Comparison of ENCODE assay signal across 1 cellular context in the genomic region with DNA sequence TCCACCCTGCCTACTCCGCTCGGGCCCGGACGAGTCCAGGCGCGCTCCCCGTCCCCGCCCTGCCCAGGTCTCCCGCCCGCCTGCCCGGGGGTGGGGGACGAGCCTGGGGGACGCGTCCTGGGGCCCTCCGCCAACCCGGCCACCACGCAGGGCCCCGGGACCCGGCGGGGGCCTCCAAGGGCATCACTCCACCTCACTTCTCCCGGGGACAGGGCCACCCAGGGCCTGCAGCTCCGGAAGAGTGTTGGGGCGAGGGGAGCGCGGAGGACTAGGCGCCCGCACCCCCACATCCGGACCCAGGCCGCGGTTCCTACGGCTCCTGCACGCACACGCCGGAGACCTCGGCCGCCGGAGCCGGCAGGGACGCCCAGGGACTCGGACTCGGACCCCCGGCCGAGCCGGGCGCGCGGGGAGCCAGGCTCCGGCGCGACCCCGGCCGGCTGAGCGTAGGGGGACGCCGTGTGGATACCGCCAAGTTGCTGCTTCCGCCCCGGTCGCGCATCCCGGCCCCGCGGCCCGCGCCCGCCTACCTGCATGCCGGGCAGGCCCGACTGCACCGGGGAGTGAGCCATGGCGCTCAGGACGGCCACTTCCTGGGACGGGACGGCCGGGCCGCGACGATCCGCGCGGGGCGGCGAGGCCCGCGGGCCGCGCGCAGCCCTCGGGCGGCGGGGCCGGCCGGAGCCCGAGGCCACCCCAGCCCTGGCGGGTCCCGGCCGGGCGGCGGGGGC.
TF ChIP-seq lines count a peak whose summit lies in the region.

No MANE protein-coding gene starts in this region.

TF ChIP-seq in HepG2, 621 proteins besides CTCF, POLR2A, EP300 and RAD21 (continued from another document and continues in another):
- no peak for TF ChIP-seq RELA (CRISPR knock-in tag; IDR thresholded peaks at IDR 0.05)
- TF ChIP-seq, protein P1, sequence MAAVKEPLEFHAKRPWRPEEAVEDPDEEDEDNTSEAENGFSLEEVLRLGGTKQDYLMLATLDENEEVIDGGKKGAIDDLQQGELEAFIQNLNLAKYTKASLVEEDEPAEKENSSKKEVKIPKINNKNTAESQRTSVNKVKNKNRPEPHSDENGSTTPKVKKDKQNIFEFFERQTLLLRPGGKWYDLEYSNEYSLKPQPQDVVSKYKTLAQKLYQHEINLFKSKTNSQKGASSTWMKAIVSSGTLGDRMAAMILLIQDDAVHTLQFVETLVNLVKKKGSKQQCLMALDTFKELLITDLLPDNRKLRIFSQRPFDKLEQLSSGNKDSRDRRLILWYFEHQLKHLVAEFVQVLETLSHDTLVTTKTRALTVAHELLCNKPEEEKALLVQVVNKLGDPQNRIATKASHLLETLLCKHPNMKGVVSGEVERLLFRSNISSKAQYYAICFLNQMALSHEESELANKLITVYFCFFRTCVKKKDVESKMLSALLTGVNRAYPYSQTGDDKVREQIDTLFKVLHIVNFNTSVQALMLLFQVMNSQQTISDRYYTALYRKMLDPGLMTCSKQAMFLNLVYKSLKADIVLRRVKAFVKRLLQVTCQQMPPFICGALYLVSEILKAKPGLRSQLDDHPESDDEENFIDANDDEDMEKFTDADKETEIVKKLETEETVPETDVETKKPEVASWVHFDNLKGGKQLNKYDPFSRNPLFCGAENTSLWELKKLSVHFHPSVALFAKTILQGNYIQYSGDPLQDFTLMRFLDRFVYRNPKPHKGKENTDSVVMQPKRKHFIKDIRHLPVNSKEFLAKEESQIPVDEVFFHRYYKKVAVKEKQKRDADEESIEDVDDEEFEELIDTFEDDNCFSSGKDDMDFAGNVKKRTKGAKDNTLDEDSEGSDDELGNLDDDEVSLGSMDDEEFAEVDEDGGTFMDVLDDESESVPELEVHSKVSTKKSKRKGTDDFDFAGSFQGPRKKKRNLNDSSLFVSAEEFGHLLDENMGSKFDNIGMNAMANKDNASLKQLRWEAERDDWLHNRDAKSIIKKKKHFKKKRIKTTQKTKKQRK (IDR thresholded peaks at IDR 0.05; ENCODE audit: low read length): no peak
- peak; percentile 70 for TF ChIP-seq ZFX (CRISPR knock-in tag; IDR thresholded peaks at IDR 0.05; ENCODE audit: low read depth)
- no peak for TF ChIP-seq ZNF121 (CRISPR knock-in tag; IDR thresholded peaks at IDR 0.05)
- TF ChIP-seq, protein P2, sequence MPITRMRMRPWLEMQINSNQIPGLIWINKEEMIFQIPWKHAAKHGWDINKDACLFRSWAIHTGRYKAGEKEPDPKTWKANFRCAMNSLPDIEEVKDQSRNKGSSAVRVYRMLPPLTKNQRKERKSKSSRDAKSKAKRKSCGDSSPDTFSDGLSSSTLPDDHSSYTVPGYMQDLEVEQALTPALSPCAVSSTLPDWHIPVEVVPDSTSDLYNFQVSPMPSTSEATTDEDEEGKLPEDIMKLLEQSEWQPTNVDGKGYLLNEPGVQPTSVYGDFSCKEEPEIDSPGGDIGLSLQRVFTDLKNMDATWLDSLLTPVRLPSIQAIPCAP (CRISPR knock-in tag; IDR thresholded peaks at IDR 0.05; ENCODE audit: low read depth): no peak
- no peak for TF ChIP-seq BCL6 (CRISPR knock-in tag; IDR thresholded peaks at IDR 0.05)
- peak; percentile 42 for TF ChIP-seq PHF8 (CRISPR knock-in tag; IDR thresholded peaks at IDR 0.05)
- no peak for TF ChIP-seq PHF21A (CRISPR knock-in tag; IDR thresholded peaks at IDR 0.05)
- TF ChIP-seq ZNF839 (CRISPR knock-in tag; IDR thresholded peaks at IDR 0.05; ENCODE audit: borderline replicate concordance): no peak
- TF ChIP-seq KMT2A (CRISPR knock-in tag; IDR thresholded peaks at IDR 0.05): peak; percentile 54; the same call in 1 of the 2 replicates
- 0 out of 2 replicates have a peak, but pooled peaks have one; percentile 19 for TF ChIP-seq HOXA5 (CRISPR knock-in tag; IDR thresholded peaks at IDR 0.05)
- no peak for TF ChIP-seq PCBP2 (optimal IDR thresholded peaks at IDR 0.05; ENCODE audit: low read depth, low read length, poor library complexity, severe bottlenecking)
- no peak for TF ChIP-seq ZNF616 (CRISPR knock-in tag; IDR thresholded peaks at IDR 0.05; ENCODE audit: low read depth)
- TF ChIP-seq XRCC5 (optimal IDR thresholded peaks at IDR 0.05; ENCODE audit: low read length): no peak
- TF ChIP-seq, protein P3, sequence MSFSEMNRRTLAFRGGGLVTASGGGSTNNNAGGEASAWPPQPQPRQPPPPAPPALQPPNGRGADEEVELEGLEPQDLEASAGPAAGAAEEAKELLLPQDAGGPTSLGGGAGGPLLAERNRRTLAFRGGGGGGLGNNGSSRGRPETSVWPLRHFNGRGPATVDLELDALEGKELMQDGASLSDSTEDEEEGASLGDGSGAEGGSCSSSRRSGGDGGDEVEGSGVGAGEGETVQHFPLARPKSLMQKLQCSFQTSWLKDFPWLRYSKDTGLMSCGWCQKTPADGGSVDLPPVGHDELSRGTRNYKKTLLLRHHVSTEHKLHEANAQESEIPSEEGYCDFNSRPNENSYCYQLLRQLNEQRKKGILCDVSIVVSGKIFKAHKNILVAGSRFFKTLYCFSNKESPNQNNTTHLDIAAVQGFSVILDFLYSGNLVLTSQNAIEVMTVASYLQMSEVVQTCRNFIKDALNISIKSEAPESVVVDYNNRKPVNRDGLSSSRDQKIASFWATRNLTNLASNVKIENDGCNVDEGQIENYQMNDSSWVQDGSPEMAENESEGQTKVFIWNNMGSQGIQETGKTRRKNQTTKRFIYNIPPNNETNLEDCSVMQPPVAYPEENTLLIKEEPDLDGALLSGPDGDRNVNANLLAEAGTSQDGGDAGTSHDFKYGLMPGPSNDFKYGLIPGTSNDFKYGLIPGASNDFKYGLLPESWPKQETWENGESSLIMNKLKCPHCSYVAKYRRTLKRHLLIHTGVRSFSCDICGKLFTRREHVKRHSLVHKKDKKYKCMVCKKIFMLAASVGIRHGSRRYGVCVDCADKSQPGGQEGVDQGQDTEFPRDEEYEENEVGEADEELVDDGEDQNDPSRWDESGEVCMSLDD (CRISPR knock-in tag; IDR thresholded peaks at IDR 0.05; ENCODE audit: borderline replicate concordance): 0 out of 2 replicates have a peak, but pooled peaks have one; percentile 34
- no peak for TF ChIP-seq ZFP36L1 (CRISPR knock-in tag; IDR thresholded peaks at IDR 0.05)
- no peak for TF ChIP-seq HNF4A (CRISPR knock-in tag; IDR thresholded peaks at IDR 0.05)
- no peak; a peak in 1 of 4 replicates for TF ChIP-seq KLF16 (CRISPR knock-in tag; IDR thresholded peaks at IDR 0.05)
- TF ChIP-seq SETDB1 (CRISPR knock-in tag; IDR thresholded peaks at IDR 0.05; ENCODE audit: borderline replicate concordance): no peak
- no peak for TF ChIP-seq HDAC2 (CRISPR knock-in tag; IDR thresholded peaks at IDR 0.05)
- no peak for TF ChIP-seq LCORL (IDR thresholded peaks at IDR 0.05)
- TF ChIP-seq LCORL (CRISPR knock-in tag; IDR thresholded peaks at IDR 0.05): no peak
- TF ChIP-seq, protein P4, sequence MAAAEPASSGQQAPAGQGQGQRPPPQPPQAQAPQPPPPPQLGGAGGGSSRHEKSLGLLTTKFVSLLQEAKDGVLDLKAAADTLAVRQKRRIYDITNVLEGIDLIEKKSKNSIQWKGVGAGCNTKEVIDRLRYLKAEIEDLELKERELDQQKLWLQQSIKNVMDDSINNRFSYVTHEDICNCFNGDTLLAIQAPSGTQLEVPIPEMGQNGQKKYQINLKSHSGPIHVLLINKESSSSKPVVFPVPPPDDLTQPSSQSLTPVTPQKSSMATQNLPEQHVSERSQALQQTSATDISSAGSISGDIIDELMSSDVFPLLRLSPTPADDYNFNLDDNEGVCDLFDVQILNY (CRISPR knock-in tag; conservative IDR thresholded peaks at IDR 0.05): no peak
- no peak for TF ChIP-seq TP53 (CRISPR knock-in tag; conservative IDR thresholded peaks at IDR 0.05)
- TF ChIP-seq, protein P5, sequence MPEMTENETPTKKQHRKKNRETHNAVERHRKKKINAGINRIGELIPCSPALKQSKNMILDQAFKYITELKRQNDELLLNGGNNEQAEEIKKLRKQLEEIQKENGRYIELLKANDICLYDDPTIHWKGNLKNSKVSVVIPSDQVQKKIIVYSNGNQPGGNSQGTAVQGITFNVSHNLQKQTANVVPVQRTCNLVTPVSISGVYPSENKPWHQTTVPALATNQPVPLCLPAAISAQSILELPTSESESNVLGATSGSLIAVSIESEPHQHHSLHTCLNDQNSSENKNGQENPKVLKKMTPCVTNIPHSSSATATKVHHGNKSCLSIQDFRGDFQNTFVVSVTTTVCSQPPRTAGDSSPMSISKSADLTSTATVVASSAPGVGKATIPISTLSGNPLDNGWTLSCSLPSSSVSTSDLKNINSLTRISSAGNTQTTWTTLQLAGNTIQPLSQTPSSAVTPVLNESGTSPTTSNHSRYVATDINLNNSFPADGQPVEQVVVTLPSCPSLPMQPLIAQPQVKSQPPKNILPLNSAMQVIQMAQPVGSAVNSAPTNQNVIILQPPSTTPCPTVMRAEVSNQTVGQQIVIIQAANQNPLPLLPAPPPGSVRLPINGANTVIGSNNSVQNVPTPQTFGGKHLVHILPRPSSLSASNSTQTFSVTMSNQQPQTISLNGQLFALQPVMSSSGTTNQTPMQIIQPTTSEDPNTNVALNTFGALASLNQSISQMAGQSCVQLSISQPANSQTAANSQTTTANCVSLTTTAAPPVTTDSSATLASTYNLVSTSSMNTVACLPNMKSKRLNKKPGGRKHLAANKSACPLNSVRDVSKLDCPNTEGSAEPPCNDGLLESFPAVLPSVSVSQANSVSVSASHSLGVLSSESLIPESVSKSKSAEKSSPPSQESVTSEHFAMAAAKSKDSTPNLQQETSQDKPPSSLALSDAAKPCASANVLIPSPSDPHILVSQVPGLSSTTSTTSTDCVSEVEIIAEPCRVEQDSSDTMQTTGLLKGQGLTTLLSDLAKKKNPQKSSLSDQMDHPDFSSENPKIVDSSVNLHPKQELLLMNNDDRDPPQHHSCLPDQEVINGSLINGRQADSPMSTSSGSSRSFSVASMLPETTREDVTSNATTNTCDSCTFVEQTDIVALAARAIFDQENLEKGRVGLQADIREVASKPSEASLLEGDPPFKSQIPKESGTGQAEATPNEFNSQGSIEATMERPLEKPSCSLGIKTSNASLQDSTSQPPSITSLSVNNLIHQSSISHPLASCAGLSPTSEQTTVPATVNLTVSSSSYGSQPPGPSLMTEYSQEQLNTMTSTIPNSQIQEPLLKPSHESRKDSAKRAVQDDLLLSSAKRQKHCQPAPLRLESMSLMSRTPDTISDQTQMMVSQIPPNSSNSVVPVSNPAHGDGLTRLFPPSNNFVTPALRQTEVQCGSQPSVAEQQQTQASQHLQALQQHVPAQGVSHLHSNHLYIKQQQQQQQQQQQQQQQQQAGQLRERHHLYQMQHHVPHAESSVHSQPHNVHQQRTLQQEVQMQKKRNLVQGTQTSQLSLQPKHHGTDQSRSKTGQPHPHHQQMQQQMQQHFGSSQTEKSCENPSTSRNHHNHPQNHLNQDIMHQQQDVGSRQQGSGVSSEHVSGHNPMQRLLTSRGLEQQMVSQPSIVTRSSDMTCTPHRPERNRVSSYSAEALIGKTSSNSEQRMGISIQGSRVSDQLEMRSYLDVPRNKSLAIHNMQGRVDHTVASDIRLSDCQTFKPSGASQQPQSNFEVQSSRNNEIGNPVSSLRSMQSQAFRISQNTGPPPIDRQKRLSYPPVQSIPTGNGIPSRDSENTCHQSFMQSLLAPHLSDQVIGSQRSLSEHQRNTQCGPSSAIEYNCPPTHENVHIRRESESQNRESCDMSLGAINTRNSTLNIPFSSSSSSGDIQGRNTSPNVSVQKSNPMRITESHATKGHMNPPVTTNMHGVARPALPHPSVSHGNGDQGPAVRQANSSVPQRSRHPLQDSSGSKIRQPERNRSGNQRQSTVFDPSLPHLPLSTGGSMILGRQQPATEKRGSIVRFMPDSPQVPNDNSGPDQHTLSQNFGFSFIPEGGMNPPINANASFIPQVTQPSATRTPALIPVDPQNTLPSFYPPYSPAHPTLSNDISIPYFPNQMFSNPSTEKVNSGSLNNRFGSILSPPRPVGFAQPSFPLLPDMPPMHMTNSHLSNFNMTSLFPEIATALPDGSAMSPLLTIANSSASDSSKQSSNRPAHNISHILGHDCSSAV (CRISPR knock-in tag; IDR thresholded peaks at IDR 0.05; ENCODE audit: borderline replicate concordance): no peak
- TF ChIP-seq ZNF709 (CRISPR knock-in tag; IDR thresholded peaks at IDR 0.05): peak; percentile 56; the same call in 1 of the 2 replicates
- TF ChIP-seq, protein P6, sequence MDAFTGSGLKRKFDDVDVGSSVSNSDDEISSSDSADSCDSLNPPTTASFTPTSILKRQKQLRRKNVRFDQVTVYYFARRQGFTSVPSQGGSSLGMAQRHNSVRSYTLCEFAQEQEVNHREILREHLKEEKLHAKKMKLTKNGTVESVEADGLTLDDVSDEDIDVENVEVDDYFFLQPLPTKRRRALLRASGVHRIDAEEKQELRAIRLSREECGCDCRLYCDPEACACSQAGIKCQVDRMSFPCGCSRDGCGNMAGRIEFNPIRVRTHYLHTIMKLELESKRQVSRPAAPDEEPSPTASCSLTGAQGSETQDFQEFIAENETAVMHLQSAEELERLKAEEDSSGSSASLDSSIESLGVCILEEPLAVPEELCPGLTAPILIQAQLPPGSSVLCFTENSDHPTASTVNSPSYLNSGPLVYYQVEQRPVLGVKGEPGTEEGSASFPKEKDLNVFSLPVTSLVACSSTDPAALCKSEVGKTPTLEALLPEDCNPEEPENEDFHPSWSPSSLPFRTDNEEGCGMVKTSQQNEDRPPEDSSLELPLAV (CRISPR knock-in tag; conservative IDR thresholded peaks at IDR 0.05; ENCODE audit: low read depth): no peak
- TF ChIP-seq, protein P7, sequence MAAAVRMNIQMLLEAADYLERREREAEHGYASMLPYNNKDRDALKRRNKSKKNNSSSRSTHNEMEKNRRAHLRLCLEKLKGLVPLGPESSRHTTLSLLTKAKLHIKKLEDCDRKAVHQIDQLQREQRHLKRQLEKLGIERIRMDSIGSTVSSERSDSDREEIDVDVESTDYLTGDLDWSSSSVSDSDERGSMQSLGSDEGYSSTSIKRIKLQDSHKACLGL (CRISPR knock-in tag; IDR thresholded peaks at IDR 0.05): 0 out of 2 replicates have a peak, but pooled peaks have one; percentile 34
- no peak for TF ChIP-seq MIER3 (CRISPR knock-in tag; IDR thresholded peaks at IDR 0.05; ENCODE audit: borderline replicate concordance)
- TF ChIP-seq THYN1 (CRISPR knock-in tag; IDR thresholded peaks at IDR 0.05; ENCODE audit: borderline replicate concordance, low read depth): no peak
- TF ChIP-seq ZNF577 (CRISPR knock-in tag; IDR thresholded peaks at IDR 0.05; ENCODE audit: borderline replicate concordance, low read depth): no peak
- no peak for TF ChIP-seq ZNF484 (CRISPR knock-in tag; IDR thresholded peaks at IDR 0.05; ENCODE audit: borderline replicate concordance, low read depth)
- TF ChIP-seq, protein P8, sequence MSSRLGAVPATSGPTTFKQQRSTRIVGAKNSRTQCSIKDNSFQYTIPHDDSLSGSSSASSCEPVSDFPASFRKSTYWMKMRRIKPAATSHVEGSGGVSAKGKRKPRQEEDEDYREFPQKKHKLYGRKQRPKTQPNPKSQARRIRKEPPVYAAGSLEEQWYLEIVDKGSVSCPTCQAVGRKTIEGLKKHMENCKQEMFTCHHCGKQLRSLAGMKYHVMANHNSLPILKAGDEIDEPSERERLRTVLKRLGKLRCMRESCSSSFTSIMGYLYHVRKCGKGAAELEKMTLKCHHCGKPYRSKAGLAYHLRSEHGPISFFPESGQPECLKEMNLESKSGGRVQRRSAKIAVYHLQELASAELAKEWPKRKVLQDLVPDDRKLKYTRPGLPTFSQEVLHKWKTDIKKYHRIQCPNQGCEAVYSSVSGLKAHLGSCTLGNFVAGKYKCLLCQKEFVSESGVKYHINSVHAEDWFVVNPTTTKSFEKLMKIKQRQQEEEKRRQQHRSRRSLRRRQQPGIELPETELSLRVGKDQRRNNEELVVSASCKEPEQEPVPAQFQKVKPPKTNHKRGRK (CRISPR knock-in tag; IDR thresholded peaks at IDR 0.05): no peak
- TF ChIP-seq ZSCAN22 (CRISPR knock-in tag; IDR thresholded peaks at IDR 0.05): no peak
- TF ChIP-seq U2AF2 (IDR thresholded peaks at IDR 0.05; ENCODE audit: low read depth, low read length): no peak
